26 cellular contexts compared by ENCODE assay signal in the genomic region with DNA sequence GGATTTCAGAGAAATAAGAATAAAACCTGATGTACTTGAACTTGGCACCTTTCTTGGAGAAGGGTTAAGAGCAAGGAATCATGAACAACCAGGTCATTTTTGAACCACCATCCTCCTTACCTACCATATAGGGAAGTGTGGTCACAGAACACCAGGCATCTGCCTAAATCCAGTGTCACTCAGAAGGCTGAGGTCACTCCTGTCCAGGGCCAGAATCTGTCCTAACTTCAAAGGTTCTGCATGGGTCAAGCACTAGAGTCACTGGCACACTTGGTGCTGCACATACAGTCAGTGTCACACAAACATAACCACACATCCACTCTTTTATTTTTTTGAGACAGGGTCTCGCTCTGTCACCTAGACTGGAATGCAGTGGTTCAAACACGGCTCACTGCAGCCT. TPM values are rescaled to one million over a fixed set of nuclear protein-coding genes. Genes with fewer than 3 reads are reported as not detected.
A peak's percentile ranks its signal among the peaks of the same experiment; 100 is the strongest.
DNase-seq lines count a peak whose midpoint lies in the region; ATAC-seq, FAIRE-seq and TF ChIP-seq lines count a peak whose summit lies in the region.
"Had no signal": no experiment of that assay in that cellular context is flagged by ENCODE, and none has a peak within 500 bp of the region (broad histone marks: within the 10 kb centered on the region; RNA-seq: fewer than 3 reads in every experiment).

No MANE protein-coding gene starts in this region.

- no peaks in the 10 kb centered on the region for H3K27me3 Mint-ChIP-seq in activated naive CD4-positive, alpha-beta T cell treated with anti-CD3 and anti-CD28 coated beads, Interleukin-2, amount 10 ng/mL, durations not matched to agents 7 days and 5 days
- H3K27me3 Mint-ChIP-seq in immature natural killer cell (ENCODE audit: low read depth in 3 of 3) = peaks cover 0 to 1% (median 0%) of the 10 kb centered on the region in 3 donors

- H3K36me3 Mint-ChIP-seq in activated naive CD4-positive, alpha-beta T cell treated with anti-CD3 and anti-CD28 coated beads, Interleukin-2, amount 10 ng/mL, durations not matched to agents 7 days and 5 days = peaks cover 12% of the 10 kb centered on the region
- H3K36me3 Mint-ChIP-seq in immature natural killer cell = no peaks in the 10 kb centered on the region
- H3K36me3 Mint-ChIP-seq: natural killer cell had no signal

- DNase-seq in activated naive CD4-positive, alpha-beta T cell treated with anti-CD3 and anti-CD28 coated beads, Interleukin-2, amount 10 ng/mL, durations not matched to agents 7 days and 5 days = no peak
- no peak for DNase-seq in activated naive CD4-positive, alpha-beta T cell treated with Interleukin-2 at 50 U/mL for 16 hours
- DNase-seq in RWPE1 (ENCODE audit: low spot score) (no peak), immature natural killer cell (no peak), substantia nigra (lab: John Stamatoyannopoulos, UW) (no peak), GM12891 (ENCODE audit: insufficient read length, low spot score) (no peak)
- DNase-seq: activated CD8-positive, alpha-beta memory T cell treated with anti-CD3 and anti-CD28 coated beads, Interleukin-2, amount 50 U/mL, for 48 hours; activated gamma-delta T cell treated with Interleukin-2 at 50 U/mL for 16 hours; aorta; central memory CD4-positive, alpha-beta T cell; GF-D8; left cardiac atrium; mesendoderm; natural killer cell; NCI-H146; NCI-H2171 treated with DMSO at 0.1 percent for 48 hours; NCI-H526; posterior cingulate gyrus; sigmoid colon; SK-N-SH; stimulated activated CD4-positive, alpha-beta T cell treated with anti-CD3 and anti-CD28 coated beads, Interleukin-15, amount 100 ng/mL, for 24 hours; T1000; uterus had no signal

- peaks cover 4% of the 10 kb centered on the region for H3K9me3 Mint-ChIP-seq in activated naive CD4-positive, alpha-beta T cell treated with anti-CD3 and anti-CD28 coated beads, Interleukin-2, amount 10 ng/mL, durations not matched to agents 7 days and 5 days
- H3K9me3 Mint-ChIP-seq in immature natural killer cell = no peaks in the 10 kb centered on the region
- H3K9me3 Mint-ChIP-seq: natural killer cell had no signal

- CTCF ChIA-PET in activated naive CD4-positive, alpha-beta T cell treated with anti-CD3 and anti-CD28 coated beads, Interleukin-2, amount 10 ng/mL, durations not matched to agents 7 days and 5 days (lab: Charles Lee) = no interaction called here
- CTCF ChIA-PET in RWPE1 (lab: Yijun Ruan, JAX) = no interaction called here

- H3K4me1 Mint-ChIP-seq in activated naive CD4-positive, alpha-beta T cell treated with anti-CD3 and anti-CD28 coated beads, Interleukin-2, amount 10 ng/mL, durations not matched to agents 7 days and 5 days = peaks cover 12% of the 10 kb centered on the region
- H3K4me1 Mint-ChIP-seq in immature natural killer cell = peaks cover 9 to 14% of the 10 kb centered on the region in 2 donors

- H3K27ac ChIP-seq in RWPE1 (0 out of 2 replicates have a peak overlapping the region, but pooled peaks have one; percentile 92), substantia nigra (ENCODE audit: low read depth, low read length, poor library complexity, severe bottlenecking) (peak overlapping the region; percentile 16)

- ATAC-seq in GM21528 (IDR thresholded peaks at IDR 0.05; ENCODE audit: low FRiP score, unreplicated experiment) = no peak
- ATAC-seq: activated CD4-positive, CD25-positive, alpha-beta regulatory T cell treated with anti-CD3 and anti-CD28 coated beads, Interleukin-2, amount 50 U/mL, for 24 hours; HCT116; left cardiac atrium; natural killer cell had no signal

- FAIRE-seq in GM12891 (lab: Jason Lieb, UNC) = no peak

- no peak for TF ChIP-seq CTCF in RWPE1 (conservative IDR thresholded peaks at IDR 0.05; ENCODE audit: low read depth)

- no peak for TF ChIP-seq POLR2A in GM12891 (IDR thresholded peaks at IDR 0.05; ENCODE audit: low read depth, low read length)

- POLR2A ChIA-PET in RWPE1 (lab: Yijun Ruan, JAX; ENCODE audit: low non-redundant PET) = no interaction called here

- peak overlapping the region; percentile 15 for H3K27ac Mint-ChIP-seq in activated naive CD4-positive, alpha-beta T cell treated with anti-CD3 and anti-CD28 coated beads, Interleukin-2, amount 10 ng/mL, durations not matched to agents 7 days and 5 days
- H3K27ac Mint-ChIP-seq in immature natural killer cell = peak overlapping the region in 5 of 6 donors; percentile 26 to 65 (median 63)
- H3K27ac Mint-ChIP-seq: natural killer cell had no signal

- peak overlapping the region; percentile 42 for H3K4me3 Mint-ChIP-seq in activated naive CD4-positive, alpha-beta T cell treated with anti-CD3 and anti-CD28 coated beads, Interleukin-2, amount 10 ng/mL, durations not matched to agents 7 days and 5 days
- peak overlapping the region in 4 of 5 donors; percentile 20 to 53 (median 38) for H3K4me3 Mint-ChIP-seq in immature natural killer cell
- H3K4me3 Mint-ChIP-seq: natural killer cell had no signal

TF ChIP-seq in GM12891, 5 proteins besides CTCF, POLR2A, EP300 and RAD21:
- no peak for TF ChIP-seq POLR2AphosphoS5 (IDR thresholded peaks at IDR 0.05; ENCODE audit: low read depth, low read length)
- TF ChIP-seq TAF1 (IDR thresholded peaks at IDR 0.05; ENCODE audit: low read depth, low read length) = no peak
- no peak for TF ChIP-seq PAX5 (IDR thresholded peaks at IDR 0.05; ENCODE audit: insufficient read depth, low read length, severe bottlenecking)
- no peak for TF ChIP-seq POU2F2 (IDR thresholded peaks at IDR 0.05; ENCODE audit: low read depth, low read length)
- TF ChIP-seq SPI1 (IDR thresholded peaks at IDR 0.05; ENCODE audit: low read depth, low read length) = no peak

RNA-seq across cellular contexts. Expression of a gene that starts 1.6 kb away (rescaled TPM):
- polyA plus RNA-seq in immature natural killer cell = 1 to 10 TPM; 2.9 to 7.6 (median 2.9) TPM
- polyA plus RNA-seq in GM12891 (2012; ENCODE audit: low read depth, missing spikeins) = 1.0 TPM

RNA-seq across cellular contexts. Expression of a gene that starts 2.0 kb away (rescaled TPM):
- polyA plus RNA-seq in immature natural killer cell = 10 to 100 TPM; 18.6 to 50.6 (median 25.9) TPM
- 30.6 TPM for polyA plus RNA-seq in GM12891 (2012; ENCODE audit: low read depth, missing spikeins)
